In genomic region chr11:66975403-66976047, GRCh38 we compare ENCODE assay signal across 18 cellular contexts. TPM values are rescaled to one million over a fixed set of nuclear protein-coding genes. Genes with fewer than 3 reads are reported as not detected.
DNase-seq lines count a peak whose midpoint lies in the region; ATAC-seq, FAIRE-seq and TF ChIP-seq lines count a peak whose summit lies in the region.
"Had no signal": no experiment of that assay in that cellular context is flagged by ENCODE, and none has a peak within 500 bp of the region (broad histone marks: within the 10 kb centered on the region; RNA-seq: fewer than 3 reads in every experiment).

No MANE protein-coding gene starts in this region.

- H3K4me3 ChIP-seq in A549 (peak overlapping the region; percentile 33), HEK293 (ENCODE audit: low read depth, low read length) (no peak overlapping the region), astrocyte (ENCODE audit: insufficient read depth, low read depth, low read length) (no peak overlapping the region), mesendoderm (ENCODE audit: low read length) (no peak overlapping the region), WERI-Rb-1 (ENCODE audit: low read depth, low read length) (no peak overlapping the region), uterus (no peak overlapping the region)

- H3K4me3 Mint-ChIP-seq in astrocyte (ENCODE audit: unreplicated experiment), result no peak overlapping the region
- H3K4me3 Mint-ChIP-seq: CD4-positive, CD25-positive, alpha-beta regulatory T cell had no signal

- no peaks in the 10 kb centered on the region for H3K36me3 ChIP-seq in HEK293 (ENCODE audit: control insufficient read depth in 2 of 2, insufficient read depth in 1 of 2, low read length in 2 of 2)
- no peaks in the 10 kb centered on the region for H3K36me3 ChIP-seq in astrocyte (ENCODE audit: insufficient read depth, low read length)
- no peaks in the 10 kb centered on the region for H3K36me3 ChIP-seq in mesendoderm (ENCODE audit: control insufficient read depth, insufficient read depth, low read length)
- H3K36me3 ChIP-seq in WERI-Rb-1, result no peaks in the 10 kb centered on the region
- no peaks in the 10 kb centered on the region for H3K36me3 ChIP-seq in uterus

- H3K79me2 ChIP-seq in astrocyte (ENCODE audit: insufficient read depth, low read length) (no peaks in the 10 kb centered on the region), mesendoderm (ENCODE audit: control insufficient read depth, insufficient read depth, low read length) (no peaks in the 10 kb centered on the region)

- H4K8ac ChIP-seq in mesendoderm (ENCODE audit: low read depth, low read length), result no peak overlapping the region

- no peak overlapping the region for H3K4ac ChIP-seq in mesendoderm (ENCODE audit: low read depth, low read length)

- H2AK5ac ChIP-seq in mesendoderm (ENCODE audit: low read length), result no peak overlapping the region

- intact Hi-C loops in uterus (cut with DNase I; ENCODE audit: low total_unique reads), result no loop called here

- H3K4me2 ChIP-seq in A549, result peak overlapping the region; percentile 78
- no peak overlapping the region for H3K4me2 ChIP-seq in astrocyte (ENCODE audit: low read length)
- H3K4me2 ChIP-seq in mesendoderm (ENCODE audit: low read length), result no peak overlapping the region

- peaks cover 2% of the 10 kb centered on the region for H3K27me3 Mint-ChIP-seq in astrocyte (ENCODE audit: low read depth, unreplicated experiment)

- peaks cover 6% of the 10 kb centered on the region for H3K9me3 Mint-ChIP-seq in astrocyte (ENCODE audit: unreplicated experiment)

- peak overlapping the region; percentile 6 for H3K27ac Mint-ChIP-seq in astrocyte (ENCODE audit: unreplicated experiment)
- H3K27ac Mint-ChIP-seq: CD4-positive, CD25-positive, alpha-beta regulatory T cell had no signal

- H2BK120ac ChIP-seq in mesendoderm (ENCODE audit: low read depth, low read length), result no peak overlapping the region

- H2AFZ ChIP-seq in astrocyte (ENCODE audit: low read depth, low read length), result no peak overlapping the region

- H3K27ac ChIP-seq in A549, result peak overlapping the region; percentile 95 to 99
- no peak overlapping the region for H3K27ac ChIP-seq in HEK293 (ENCODE audit: extremely low read depth, low read depth, low read length)
- no peak overlapping the region for H3K27ac ChIP-seq in astrocyte (ENCODE audit: low read depth, low read length)
- no peak overlapping the region for H3K27ac ChIP-seq in mesendoderm (ENCODE audit: low read depth, low read length)
- no peak overlapping the region for H3K27ac ChIP-seq in WERI-Rb-1
- no peak overlapping the region for H3K27ac ChIP-seq in uterus

- peaks cover 18% of the 10 kb centered on the region for H3K9me3 ChIP-seq in A549
- no peaks in the 10 kb centered on the region for H3K9me3 ChIP-seq in HEK293 (ENCODE audit: control insufficient read depth, insufficient read depth, low read depth, low read length)
- H3K9me3 ChIP-seq in astrocyte (ENCODE audit: insufficient read depth, low read depth, low read length), result peaks cover 12% of the 10 kb centered on the region
- H3K9me3 ChIP-seq in WERI-Rb-1 (ENCODE audit: severe bottlenecking), result peaks cover 4% of the 10 kb centered on the region
- no peaks in the 10 kb centered on the region for H3K9me3 ChIP-seq in uterus

- 47% methylated on average over 8 of the region's 11 CpGs for WGBS in A549 (ENCODE audit: missing lambda C conversion rate)
- no CpG with 5 or more reads among the region's 11 CpGs for WGBS in mesendoderm (ENCODE audit: extremely low coverage, insufficient coverage, low lambda C conversion rate)

- no peak for TF ChIP-seq POLR2A in A549 (IDR thresholded peaks at IDR 0.05; ENCODE audit: low read length)
- TF ChIP-seq POLR2A in uterus (IDR thresholded peaks at IDR 0.05), result no peak

- TF ChIP-seq RAD21 in A549 (conservative IDR thresholded peaks at IDR 0.05 in 1 of 2, IDR thresholded peaks at IDR 0.05 in 1 of 2), result no peak

- H3K4me1 Mint-ChIP-seq in astrocyte (ENCODE audit: low read depth, unreplicated experiment), result peaks cover 9% of the 10 kb centered on the region
- H3K4me1 Mint-ChIP-seq: CD4-positive, CD25-positive, alpha-beta regulatory T cell had no signal

- no peak overlapping the region for H3K23ac ChIP-seq in mesendoderm (ENCODE audit: low read length)

- ATAC-seq in A549, result peak; percentile 10 to 11; a peak in 5 of 6 replicates

- H3K27me3 ChIP-seq in astrocyte (ENCODE audit: insufficient read depth, low read length), result no peaks in the 10 kb centered on the region
- no peaks in the 10 kb centered on the region for H3K27me3 ChIP-seq in mesendoderm (ENCODE audit: insufficient read depth, low read length, poor library complexity)
- no peaks in the 10 kb centered on the region for H3K27me3 ChIP-seq in WERI-Rb-1 (ENCODE audit: insufficient read depth, low read depth, severe bottlenecking)
- H3K27me3 ChIP-seq in uterus, result no peaks in the 10 kb centered on the region

- FAIRE-seq in A549 (lab: Jason Lieb, UNC) (no peak), astrocyte (lab: Jason Lieb, UNC) (no peak)
- FAIRE-seq: A204.1, GM12892 had no signal

- no peak overlapping the region for H3K9ac ChIP-seq in astrocyte (ENCODE audit: low read length)
- no peak overlapping the region for H3K9ac ChIP-seq in mesendoderm (ENCODE audit: low read length)

- DNase-seq in A549 (ENCODE audit: low read depth in 1 of 2, low spot score in 1 of 2), result no peak
- no peak for DNase-seq in astrocyte (ENCODE audit: low read depth)
- DNase-seq in mesendoderm, result no peak
- no peak for DNase-seq in NCI-H82 (lab: John Stamatoyannopoulos, UW)
- no peak for DNase-seq in NAMALWA (ENCODE audit: low spot score)
- no peak for DNase-seq in WERI-Rb-1
- DNase-seq in uterus, result no peak
- DNase-seq: CD4-positive, CD25-positive, alpha-beta regulatory T cell; DMS79 treated with DMSO at 0.1 percent for 48 hours; GDM1; MM.1S; NCI-H1417 treated with DMSO at 0.1 percent for 48 hours; NCI-H2029; NCI-H510A had no signal

- H3K56ac ChIP-seq in mesendoderm (ENCODE audit: low read length), result peak overlapping the region; percentile 25

- H2BK15ac ChIP-seq in mesendoderm (replicated peaks; ENCODE audit: low read depth), result no peak overlapping the region

- no peaks in the 10 kb centered on the region for H3K36me3 Mint-ChIP-seq in astrocyte (ENCODE audit: low read depth, unreplicated experiment)
- H3K36me3 Mint-ChIP-seq: CD4-positive, CD25-positive, alpha-beta regulatory T cell had no signal

- H3K18ac ChIP-seq in mesendoderm (ENCODE audit: low read length), result no peak overlapping the region

- POLR2A ChIA-PET in A549 (lab: Yijun Ruan, JAX) (interaction anchor here (0.6 to 2.0 kb wide), 5 partner anchors 89 to 132 kb away, joined by 3 to 7 read pairs (median 3); partner anchors contain the start of gene RCE1), HEK293 (lab: Yijun Ruan, JAX) (interaction anchor here (1.5 kb wide), 1 partner anchor 132 kb away, joined by 5 read pairs; the partner anchor contains the start of gene RCE1)

- H3K4me1 ChIP-seq in A549 (peaks cover 63% of the 10 kb centered on the region), HEK293 (ENCODE audit: control insufficient read depth, insufficient read depth, low read length) (no peaks in the 10 kb centered on the region), astrocyte (ENCODE audit: insufficient read depth, low read length) (peaks cover 14% of the 10 kb centered on the region), mesendoderm (ENCODE audit: control insufficient read depth, low read depth, low read length) (no peaks in the 10 kb centered on the region), uterus (no peaks in the 10 kb centered on the region)

- H4K20me1 ChIP-seq in astrocyte (ENCODE audit: insufficient read depth, low read length), result no peaks in the 10 kb centered on the region

- no peak for TF ChIP-seq EP300 in A549 (IDR thresholded peaks at IDR 0.05)

- TF ChIP-seq CTCF in A549 (IDR thresholded peaks at IDR 0.05) (no peak), HEK293 (tag by site-specific recombination; IDR thresholded peaks at IDR 0.05) (no peak), astrocyte (IDR thresholded peaks at IDR 0.05; ENCODE audit: insufficient read depth, low read depth, low read length) (no peak), WERI-Rb-1 (IDR thresholded peaks at IDR 0.05; ENCODE audit: low read depth, low read length) (no peak), uterus (IDR thresholded peaks at IDR 0.05) (no peak)

- no peak overlapping the region for H2BK5ac ChIP-seq in mesendoderm (ENCODE audit: low read length)

- CTCF ChIA-PET in A549 (lab: Yijun Ruan, JAX), result interaction anchor here (0.6 to 3.3 kb wide), 58 partner anchors 9 to 568 kb away, joined by 3 to 33 read pairs (median 7); partner anchors contain the start of genes PC, RCE1 and SYT12
- CTCF ChIA-PET in HEK293 (lab: Yijun Ruan, JAX), result interaction anchor here (0.7 to 2.4 kb wide), 14 partner anchors 12 to 289 kb away, joined by 3 to 21 read pairs (median 4); partner anchors contain the start of gene RCE1

- H4K5ac ChIP-seq in mesendoderm (ENCODE audit: low read length), result no peak overlapping the region

- H3K79me1 ChIP-seq in mesendoderm (ENCODE audit: low read length), result no peaks in the 10 kb centered on the region

RNA-seq across cellular contexts. Expression of gene C11orf86, which starts 0.4 kb away (rescaled TPM):
- polyA plus RNA-seq in A549 (2011; rRNA removed) (9.3 and 10.8 TPM in 2 replicates), A549 (2017; fragmentation: RNase III; extraction: RNeasy Plus Mini Kit Qiagen cat#74134 plus additional on column Dnase treatment) (39.7 to 59.6 TPM (median 56.4 TPM) in 3 replicates)
- polyA plus RNA-seq in A549 (2012; cell fraction: cytosol; rRNA removed), result 34.5 and 42.5 TPM in 2 replicates
- polyA plus RNA-seq in A549 (2012; cell fraction: nucleus; rRNA removed), result 23.0 and 24.9 TPM in 2 replicates
- polyA minus RNA-seq in A549 (2011; rRNA and poly(A)+ RNA removed), result 2.7 and 5.4 TPM in 2 replicates
- total RNA-seq in astrocyte (not detected in 2 replicates), uterus (not detected)
- 0.10 TPM for polyA plus RNA-seq in mesendoderm (2013, experiment 1 of 2)
- polyA plus RNA-seq in mesendoderm (2013, experiment 2 of 2), result 0.10 TPM
- total RNA-seq: CD4-positive, CD25-positive, alpha-beta regulatory T cell; SK-MEL-5 had no signal
- polyA plus RNA-seq: CD4-positive, CD25-positive, alpha-beta regulatory T cell had no signal

RNA-seq across cellular contexts. Expression of gene PC, which starts 17.3 kb away (rescaled TPM):
- polyA plus RNA-seq in A549 (2011; rRNA removed) (14.2 and 15.7 TPM in 2 replicates), A549 (2017; fragmentation: RNase III; extraction: RNeasy Plus Mini Kit Qiagen cat#74134 plus additional on column Dnase treatment) (31.3 to 53.5 TPM (median 45.9 TPM) in 3 replicates)
- 25.1 and 29.6 TPM in 2 replicates for polyA plus RNA-seq in A549 (2012; cell fraction: cytosol; rRNA removed)
- polyA plus RNA-seq in A549 (2012; cell fraction: nucleus; rRNA removed), result 88.3 and 105 TPM in 2 replicates
- polyA minus RNA-seq in A549 (2011; rRNA and poly(A)+ RNA removed), result 31.5 and 37.8 TPM in 2 replicates
- total RNA-seq in astrocyte (10.5 and 13.3 TPM in 2 replicates), uterus (10 to 100 TPM in 1 of 4 donors, 1 to 10 TPM in 3; 7.1 to 13.8 (median 8.1) TPM)
- polyA plus RNA-seq in mesendoderm (2013, experiment 1 of 2), result 4.0 TPM
- polyA plus RNA-seq in mesendoderm (2013, experiment 2 of 2), result 3.8 TPM

RNA-seq across cellular contexts. Expression of gene SYT12, which starts 47.4 kb away (rescaled TPM):
- polyA plus RNA-seq in A549 (2011; rRNA removed), result 1.4 and 2.4 TPM in 2 replicates
- polyA plus RNA-seq in A549 (2012; cell fraction: cytosol; rRNA removed), result 2.7 and 4.7 TPM in 2 replicates
- 7.3 and 8.2 TPM in 2 replicates for polyA plus RNA-seq in A549 (2012; cell fraction: nucleus; rRNA removed)
- polyA plus RNA-seq in A549 (2017; fragmentation: RNase III; extraction: RNeasy Plus Mini Kit Qiagen cat#74134 plus additional on column Dnase treatment), result 6.6 to 10.6 TPM (median 9.6 TPM) in 3 replicates
- 1.7 and 2.3 TPM in 2 replicates for polyA minus RNA-seq in A549 (2011; rRNA and poly(A)+ RNA removed)
- 0.34 and 0.62 TPM in 2 replicates for total RNA-seq in astrocyte
- 0.37 TPM for polyA plus RNA-seq in mesendoderm (2013, experiment 1 of 2)
- 0.34 TPM for polyA plus RNA-seq in mesendoderm (2013, experiment 2 of 2)
- total RNA-seq in uterus, result under 1 TPM in 2 of 4 donors, not detected in 2; 0.55 to 0.61 TPM
- total RNA-seq: CD4-positive, CD25-positive, alpha-beta regulatory T cell; SK-MEL-5 had no signal
- polyA plus RNA-seq: CD4-positive, CD25-positive, alpha-beta regulatory T cell had no signal

Comparison
In these comparisons a context has a peak if more than half of its experiments do, and no peak if none do; other contexts are left out.
1. H3K27ac ChIP-seq: peak in A549 (2 of 2); none in HEK293 (single experiment), astrocyte (single experiment), mesendoderm (single experiment), WERI-Rb-1 (single experiment) and uterus (0 of 2).